Comparison of ENCODE assay signal across 11 cellular contexts in genomic region chr11:67631427-67631826, GRCh38. TPM values are rescaled to one million over a fixed set of nuclear protein-coding genes. Genes with fewer than 3 reads are reported as not detected.
DNase-seq lines count a peak whose midpoint lies in the region; ATAC-seq, FAIRE-seq and TF ChIP-seq lines count a peak whose summit lies in the region.
"Had no signal": no experiment of that assay in that cellular context is flagged by ENCODE, and none has a peak within 500 bp of the region (broad histone marks: within the 10 kb centered on the region; RNA-seq: fewer than 3 reads in every experiment).

No MANE protein-coding gene starts in this region.

- peaks cover 4% of the 10 kb centered on the region; the same call in 1 of the 2 replicates for H3K79me2 ChIP-seq in OCI-LY3 (ENCODE audit: low read length)

- H2AFZ ChIP-seq in OCI-LY3 (ENCODE audit: low read depth, low read length) = no peak overlapping the region

- H3K36me3 ChIP-seq in CD8-positive, alpha-beta T cell (ENCODE audit: insufficient read depth, low read length) = no peaks in the 10 kb centered on the region
- H3K36me3 ChIP-seq in OCI-LY3 (replicated peaks; ENCODE audit: low read depth, low read length) = peaks cover 10% of the 10 kb centered on the region
- H3K36me3 ChIP-seq in gastroesophageal sphincter = peaks cover 0 to 4% of the 10 kb centered on the region in 2 donors
- no peaks in the 10 kb centered on the region for H3K36me3 ChIP-seq in pancreas

- no peaks in the 10 kb centered on the region for H3K36me3 Mint-ChIP-seq in CD8-positive, alpha-beta T cell
- H3K36me3 Mint-ChIP-seq: activated naive CD4-positive, alpha-beta T cell treated with anti-CD3 and anti-CD28 coated beads, Interleukin-2, amount 50 U/mL, for 72 hours had no signal

- POLR2A ChIA-PET in CD8-positive, alpha-beta T cell (lab: Charles Lee) = interaction anchor here (0.5 to 1.3 kb wide), 2 partner anchors 9 to 16 kb away, joined by 3 to 4 read pairs; no protein-coding TSS in a partner anchor

- peak overlapping the region; percentile 73 for H3K9ac ChIP-seq in OCI-LY3 (ENCODE audit: low read length)

- no peaks in the 10 kb centered on the region for H3K27me3 ChIP-seq in CD8-positive, alpha-beta T cell (ENCODE audit: insufficient read depth, low read length)
- 0 out of 2 replicates have a peak, but pooled peaks cover 2% of the 10 kb centered on the region for H3K27me3 ChIP-seq in OCI-LY3 (ENCODE audit: low read depth, low read length)
- peaks cover 14% of the 10 kb centered on the region for H3K27me3 ChIP-seq in gastroesophageal sphincter
- no peaks in the 10 kb centered on the region for H3K27me3 ChIP-seq in pancreas

- H3K4me1 Mint-ChIP-seq in CD8-positive, alpha-beta T cell (ENCODE audit: low read depth) = peaks cover 8% of the 10 kb centered on the region

- H3K27ac Mint-ChIP-seq in CD8-positive, alpha-beta T cell = peak overlapping the region; percentile 79

- no peaks in the 10 kb centered on the region for H3K27me3 Mint-ChIP-seq in CD8-positive, alpha-beta T cell (ENCODE audit: low read depth)

- DNase-seq in CD8-positive, alpha-beta T cell = no peak
- peak in 5 of 6 donors; percentile 32 to 81 (median 58) for DNase-seq in pancreas
- no peak for DNase-seq in GM19240 (ENCODE audit: insufficient read length, low spot score)
- no peak for DNase-seq in activated effector memory CD4-positive, alpha-beta T cell treated with Interleukin-2 at 50 U/mL for 16 hours
- no peak for DNase-seq in stimulated activated CD4-positive, alpha-beta T cell treated with anti-CD3 and anti-CD28 coated beads, Interleukin-2, amount 100 ng/mL, for 24 hours
- DNase-seq: EL, NCI-H1092 had no signal

- no peak for TF ChIP-seq EP300 in gastroesophageal sphincter (IDR thresholded peaks at IDR 0.05)

- peaks cover 9% of the 10 kb centered on the region for H3K4me1 ChIP-seq in CD8-positive, alpha-beta T cell (ENCODE audit: insufficient read depth, low read length)
- H3K4me1 ChIP-seq in OCI-LY3 (ENCODE audit: low read length) (peaks cover 19% of the 10 kb centered on the region), gastroesophageal sphincter (peaks cover 0 to 24% (median 5%) of the 10 kb centered on the region in 3 donors), pancreas (peaks cover 11 to 23% (median 23%) of the 10 kb centered on the region in 3 donors)

- H3K9me3 Mint-ChIP-seq in CD8-positive, alpha-beta T cell = no peaks in the 10 kb centered on the region
- H3K9me3 Mint-ChIP-seq: activated naive CD4-positive, alpha-beta T cell treated with anti-CD3 and anti-CD28 coated beads, Interleukin-2, amount 50 U/mL, for 72 hours had no signal

- FAIRE-seq in pancreas (lab: Jason Lieb, UNC) = no peak

- peak overlapping the region; percentile 94 for H3K4me2 ChIP-seq in OCI-LY3 (ENCODE audit: low read length)

- no peak overlapping the region for H3K27ac ChIP-seq in CD8-positive, alpha-beta T cell (ENCODE audit: low read depth, low read length)
- H3K27ac ChIP-seq in OCI-LY3 (ENCODE audit: low read length) = no peak overlapping the region
- peak overlapping the region in 3 of 4 donors; percentile 96 to 98 (median 96) for H3K27ac ChIP-seq in gastroesophageal sphincter
- no peak overlapping the region for H3K27ac ChIP-seq in pancreas

- CTCF ChIA-PET in CD8-positive, alpha-beta T cell (lab: Charles Lee) = interaction anchor here (1.3 to 10.9 kb wide), 5 partner anchors 13 to 26 kb away, joined by 4 to 126 read pairs (median 9); no protein-coding TSS in a partner anchor

- WGBS in gastroesophageal sphincter (ENCODE audit: low coverage in 1 of 2), 2 donors = 85% methylated on average over 2 of the region's 7 CpGs; no CpG with 5 or more reads in 1 of the 2 donors
- WGBS in pancreas, 2 donors = 56 to 64% methylated on average over 7 of the region's 7 CpGs

- no peaks in the 10 kb centered on the region for H3K9me3 ChIP-seq in CD8-positive, alpha-beta T cell (ENCODE audit: low read length)
- H3K9me3 ChIP-seq in OCI-LY3 (ENCODE audit: insufficient read depth, low read length) = no peaks in the 10 kb centered on the region
- H3K9me3 ChIP-seq in gastroesophageal sphincter = no peaks in the 10 kb centered on the region
- H3K9me3 ChIP-seq in pancreas = no peaks in the 10 kb centered on the region

- TF ChIP-seq POLR2A in gastroesophageal sphincter (IDR thresholded peaks at IDR 0.05) = no peak

- no peaks in the 10 kb centered on the region for H4K20me1 ChIP-seq in OCI-LY3 (ENCODE audit: insufficient read depth, low read length)

- no peak overlapping the region for H3K4me3 ChIP-seq in CD8-positive, alpha-beta T cell (ENCODE audit: low read depth, low read length)
- H3K4me3 ChIP-seq in OCI-LY3 (ENCODE audit: low read length) (peak overlapping the region; percentile 82), gastroesophageal sphincter (no peak overlapping the region), pancreas (no peak overlapping the region)

- peak overlapping the region; percentile 87 for H3K4me3 Mint-ChIP-seq in CD8-positive, alpha-beta T cell

- ATAC-seq in CD8-positive, alpha-beta T cell = no peak
- ATAC-seq in gastroesophageal sphincter = no peak
- ATAC-seq in pancreas = no peak
- ATAC-seq in GM21360 (IDR thresholded peaks at IDR 0.05; ENCODE audit: unreplicated experiment) = no peak
- ATAC-seq: activated naive CD4-positive, alpha-beta T cell treated with anti-CD3 and anti-CD28 coated beads, Interleukin-2, amount 50 U/mL, for 72 hours had no signal

- intact Hi-C loops in CD8-positive, alpha-beta T cell (cut with DNase I, micrococcal nuclease) = loop anchor here in 1 of 2 experiments (2.0 kb wide), 1 partner anchor 19 kb away; the partner anchor contains the start of gene ACY3
- intact Hi-C loops in pancreas (cut with DNase I) = no loop called here

- no peak for TF ChIP-seq CTCF in CD8-positive, alpha-beta T cell (IDR thresholded peaks at IDR 0.05)
- no peak for TF ChIP-seq CTCF in OCI-LY3 (IDR thresholded peaks at IDR 0.05; ENCODE audit: low read depth, low read length)
- TF ChIP-seq CTCF in gastroesophageal sphincter (IDR thresholded peaks at IDR 0.05) = no peak
- TF ChIP-seq CTCF in pancreas (IDR thresholded peaks at IDR 0.05) = no peak

RNA-seq across cellular contexts. Expression of gene NUDT8, which starts 1.7 kb away (rescaled TPM):
- 1 to 10 TPM; 1.0 to 2.0 TPM for total RNA-seq in CD8-positive, alpha-beta T cell
- total RNA-seq in gastroesophageal sphincter = 10 to 100 TPM in 1 of 4 donors, 1 to 10 TPM in 3; 2.4 to 18.5 (median 4.6) TPM
- total RNA-seq in pancreas = 1 to 10 TPM; 4.3 to 7.3 (median 5.8) TPM
- 10 to 100 TPM in 1 of 2 donors, 1 to 10 TPM in 1; 6.4 to 11.0 TPM for polyA plus RNA-seq in pancreas

RNA-seq across cellular contexts. Expression of gene TBX10, which starts 8.1 kb away (rescaled TPM):
- total RNA-seq in CD8-positive, alpha-beta T cell = not detected
- total RNA-seq in gastroesophageal sphincter (not detected), pancreas (under 1 TPM in 3 of 6 donors, not detected in 3; 0.09 to 0.37 (median 0.24) TPM)
- under 1 TPM in 1 of 2 donors, not detected in 1; 0.28 TPM for polyA plus RNA-seq in pancreas
- total RNA-seq: activated naive CD4-positive, alpha-beta T cell treated with anti-CD3 and anti-CD28 coated beads, Interleukin-2, amount 50 U/mL, for 72 hours had no signal

RNA-seq across cellular contexts. Expression of gene ACY3, which starts 19.1 kb away (rescaled TPM):
- not detected for total RNA-seq in CD8-positive, alpha-beta T cell
- not detected for total RNA-seq in gastroesophageal sphincter
- total RNA-seq in pancreas = 10 to 100 TPM in 1 of 6 donors, 1 to 10 TPM in 5; 5.2 to 14.1 (median 6.9) TPM
- polyA plus RNA-seq in pancreas = 10 to 100 TPM; 16.5 to 17.9 TPM

RNA-seq across cellular contexts. Expression of gene NDUFV1, which starts 24.7 kb away (rescaled TPM):
- 100 to 1,000 TPM; 220 to 237 TPM for total RNA-seq in CD8-positive, alpha-beta T cell
- 100 to 1,000 TPM; 154 to 249 (median 180) TPM for total RNA-seq in gastroesophageal sphincter
- total RNA-seq in pancreas = 100 to 1,000 TPM in 4 of 6 donors, 10 to 100 TPM in 2; 82.5 to 126 (median 109) TPM
- polyA plus RNA-seq in pancreas = 100 to 1,000 TPM; 206 to 281 TPM

RNA-seq across cellular contexts. Expression of gene ALDH3B2, which starts 43.0 kb away (rescaled TPM):
- total RNA-seq in CD8-positive, alpha-beta T cell = not detected
- 1 to 10 TPM in 1 of 4 donors, not detected in 3; 3.4 TPM for total RNA-seq in gastroesophageal sphincter
- total RNA-seq in pancreas = under 1 TPM in 3 of 6 donors, not detected in 3; 0.17 to 0.50 (median 0.40) TPM
- polyA plus RNA-seq in pancreas = under 1 TPM in 1 of 2 donors, not detected in 1; 0.28 TPM
- total RNA-seq: activated naive CD4-positive, alpha-beta T cell treated with anti-CD3 and anti-CD28 coated beads, Interleukin-2, amount 50 U/mL, for 72 hours had no signal

Comparison
In these comparisons a context has a peak if more than half of its experiments do, and no peak if none do; other contexts are left out.
1. DNase-seq: peak in pancreas (5 of 6); none in CD8-positive, alpha-beta T cell (0 of 7), GM19240 (single experiment), activated effector memory CD4-positive, alpha-beta T cell treated with Interleukin-2 at 50 U/mL for 16 hours (single experiment) and stimulated activated CD4-positive, alpha-beta T cell treated with anti-CD3 and anti-CD28 coated beads, Interleukin-2, amount 100 ng/mL, for 24 hours (0 of 2).
2. H3K27ac ChIP-seq: peak in gastroesophageal sphincter (3 of 4); none in CD8-positive, alpha-beta T cell (single experiment), OCI-LY3 (single experiment) and pancreas (0 of 4).
3. RNA of gene ACY3, which starts 19.1 kb away (total RNA-seq): 5.2 to 14.1 TPM in pancreas; not detected in CD8-positive, alpha-beta T cell and not detected in gastroesophageal sphincter; every median in the first group is over 4 times any median in the second.